Comparison of ENCODE assay signal across 18 cellular contexts in genomic region chr9:107727113-107727780, GRCh38.
DNase-seq lines count a peak whose midpoint lies in the region; ATAC-seq, FAIRE-seq and TF ChIP-seq lines count a peak whose summit lies in the region.
"Had no signal": no experiment of that assay in that cellular context is flagged by ENCODE, and none has a peak within 500 bp of the region (broad histone marks: within the 10 kb centered on the region; RNA-seq: fewer than 3 reads in every experiment).

No MANE protein-coding gene starts in this region.

- H3K4me3 ChIP-seq in SK-N-SH (ENCODE audit: low read depth in 2 of 2, low read length in 1 of 2) = no peak overlapping the region
- no peak overlapping the region for H3K4me3 ChIP-seq in fibroblast of lung (replicated peaks in 1 of 4; ENCODE audit: control extremely low read depth in 1 of 4, insufficient read depth in 1 of 4, low read depth in 3 of 4, low read length in 4 of 4)
- H3K4me3 ChIP-seq in skeletal muscle tissue (ENCODE audit: low read length in 3 of 3) = no peak overlapping the region

- H3K79me2 ChIP-seq in SK-N-SH (ENCODE audit: insufficient read depth) = no peaks in the 10 kb centered on the region
- no peaks in the 10 kb centered on the region for H3K79me2 ChIP-seq in fibroblast of lung (ENCODE audit: control insufficient read depth, insufficient read depth, low read length)

- no peak for TF ChIP-seq RAD21 in SK-N-SH (IDR thresholded peaks at IDR 0.05; ENCODE audit: low read length)

- WGBS in SK-N-SH (ENCODE audit: low lambda C conversion rate) = 33% methylated on average over 5 of the region's 5 CpGs

- H3K36me3 ChIP-seq in SK-N-SH (replicated peaks in 1 of 2; ENCODE audit: control insufficient read depth in 1 of 2, insufficient read depth in 2 of 2, low read length in 1 of 2) (no peaks in the 10 kb centered on the region), fibroblast of lung (ENCODE audit: control insufficient read depth, insufficient read depth, low read length) (no peaks in the 10 kb centered on the region), skeletal muscle tissue (ENCODE audit: control insufficient read depth in 3 of 3, insufficient read depth in 3 of 3, low read length in 3 of 3) (no peaks in the 10 kb centered on the region)

- CTCF ChIA-PET in SK-N-SH (lab: Yijun Ruan, JAX) = interaction anchor here (1.2 kb wide), 1 partner anchor 11 kb away, joined by 3 read pairs; no protein-coding TSS in a partner anchor

- DNase-seq in ELR (ENCODE audit: low read depth) = peak; percentile 45
- DNase-seq in SK-N-SH = no peak
- DNase-seq in fibroblast of lung (ENCODE audit: low read depth in 2 of 2) = peak; percentile 31 to 63
- DNase-seq in DMS 273 treated with DMSO at 0.1 percent for 48 hours (lab: John Stamatoyannopoulos, UW) = no peak
- DNase-seq in GM19239 (ENCODE audit: insufficient read length, low spot score) = no peak
- DNase-seq in retina = no peak
- DNase-seq: activated CD4-positive, alpha-beta T cell treated with anti-CD3 and anti-CD28 coated beads for 1 hour; activated effector memory CD4-positive, alpha-beta T cell treated with Interleukin-2 at 50 U/mL for 16 hours; amygdala; COR-L47; Kasumi-1; midbrain; NCI-H1105 treated with DMSO at 0.1 percent for 48 hours; NCI-H524 treated with DMSO at 0.1 percent for 48 hours; SHP77 treated with DMSO at 0.1 percent for 48 hours; stimulated activated naive CD4-positive, alpha-beta T cell treated with Interleukin-2 at 50 U/mL for 16 hours had no signal

- H3K27me3 ChIP-seq in SK-N-SH (ENCODE audit: insufficient read depth) (peaks cover under 1% of the 10 kb centered on the region; the same call in 1 of the 2 replicates), fibroblast of lung (ENCODE audit: control insufficient read depth, insufficient read depth, low read length) (no peaks in the 10 kb centered on the region), skeletal muscle tissue (ENCODE audit: control insufficient read depth in 3 of 3, insufficient read depth in 3 of 3, low read length in 3 of 3) (no peaks in the 10 kb centered on the region)

- POLR2A ChIA-PET in SK-N-SH (lab: Yijun Ruan, JAX) = no interaction called here

- H3K9me2 ChIP-seq in SK-N-SH = no peaks in the 10 kb centered on the region

- H3K4me2 ChIP-seq in SK-N-SH (peak overlapping the region; percentile 55), fibroblast of lung (ENCODE audit: extremely low read depth, insufficient read depth, low read length) (peak overlapping the region; percentile 58)

- peak overlapping the region; percentile 52 for H2AFZ ChIP-seq in SK-N-SH (ENCODE audit: low read depth)
- peak overlapping the region; percentile 79 for H2AFZ ChIP-seq in fibroblast of lung (ENCODE audit: low read length)

- peak overlapping the region; percentile 10; the same call in 1 of the 2 replicates for H3K9ac ChIP-seq in SK-N-SH
- no peak overlapping the region for H3K9ac ChIP-seq in fibroblast of lung (ENCODE audit: insufficient read depth, low read length)
- no peak overlapping the region for H3K9ac ChIP-seq in skeletal muscle tissue (ENCODE audit: low read depth in 1 of 3, low read length in 3 of 3)

- no peak for TF ChIP-seq EP300 in SK-N-SH (IDR thresholded peaks at IDR 0.05; ENCODE audit: borderline replicate concordance in 1 of 2, low read depth in 1 of 2, low read length in 1 of 2)

- TF ChIP-seq CTCF in SK-N-SH (IDR thresholded peaks at IDR 0.05) = no peak
- TF ChIP-seq CTCF in fibroblast of lung (conservative IDR thresholded peaks at IDR 0.05 in 1 of 2, IDR thresholded peaks at IDR 0.05 in 1 of 2; ENCODE audit: low read depth in 1 of 2, low read length in 2 of 2) = no peak

- FAIRE-seq in GM19239 (lab: Jason Lieb, UNC) = no peak

- H3K27ac ChIP-seq in SK-N-SH (ENCODE audit: low read depth in 2 of 2, low read length in 1 of 2) = peak overlapping the region in 1 of 2 experiments; percentile 80; a peak in 2 of 4 replicates
- peak overlapping the region; percentile 70 for H3K27ac ChIP-seq in fibroblast of lung (ENCODE audit: insufficient read depth, low read length)
- H3K27ac ChIP-seq in skeletal muscle tissue (ENCODE audit: low read depth, low read length) = peak overlapping the region; percentile 5

- H3K4me1 ChIP-seq in SK-N-SH (ENCODE audit: control insufficient read depth in 1 of 2, insufficient read depth in 2 of 2, low read depth in 1 of 2, low read length in 1 of 2) (no peaks in the 10 kb centered on the region; a peak in 1 of 4 replicates), fibroblast of lung (ENCODE audit: control insufficient read depth, extremely low read depth, insufficient read depth, low read length) (peaks cover 4% of the 10 kb centered on the region), skeletal muscle tissue (ENCODE audit: control insufficient read depth in 3 of 3, insufficient read depth in 3 of 3, low read length in 3 of 3) (peaks cover 0 to 4% (median 1%) of the 10 kb centered on the region in 3 donors)

- no peaks in the 10 kb centered on the region for H4K20me1 ChIP-seq in SK-N-SH (ENCODE audit: insufficient read depth)
- H4K20me1 ChIP-seq in fibroblast of lung (ENCODE audit: control insufficient read depth, extremely low read depth, insufficient read depth, low read length) = no peaks in the 10 kb centered on the region

- H3F3A ChIP-seq in SK-N-SH (replicated peaks; ENCODE audit: insufficient read depth) = peaks cover 14% of the 10 kb centered on the region

- ATAC-seq in HG02759 (IDR thresholded peaks at IDR 0.05; ENCODE audit: unreplicated experiment) = no peak

- H3K9me3 ChIP-seq in SK-N-SH (no peaks in the 10 kb centered on the region), fibroblast of lung (ENCODE audit: control insufficient read depth, insufficient read depth, low read depth, low read length) (no peaks in the 10 kb centered on the region), skeletal muscle tissue (ENCODE audit: control insufficient read depth in 3 of 3, low read length in 3 of 3) (no peaks in the 10 kb centered on the region)

TF ChIP-seq in SK-N-SH, 30 proteins besides CTCF, POLR2A, EP300 and RAD21:
- TF ChIP-seq TAF1 (IDR thresholded peaks at IDR 0.05; ENCODE audit: borderline replicate concordance, low read depth, low read length) = no peak
- no peak for TF ChIP-seq FOXM1 (IDR thresholded peaks at IDR 0.05; ENCODE audit: low read depth)
- TF ChIP-seq USF2 (IDR thresholded peaks at IDR 0.05; ENCODE audit: borderline replicate concordance, low read depth, low read length) = no peak
- TF ChIP-seq, protein P1, sequence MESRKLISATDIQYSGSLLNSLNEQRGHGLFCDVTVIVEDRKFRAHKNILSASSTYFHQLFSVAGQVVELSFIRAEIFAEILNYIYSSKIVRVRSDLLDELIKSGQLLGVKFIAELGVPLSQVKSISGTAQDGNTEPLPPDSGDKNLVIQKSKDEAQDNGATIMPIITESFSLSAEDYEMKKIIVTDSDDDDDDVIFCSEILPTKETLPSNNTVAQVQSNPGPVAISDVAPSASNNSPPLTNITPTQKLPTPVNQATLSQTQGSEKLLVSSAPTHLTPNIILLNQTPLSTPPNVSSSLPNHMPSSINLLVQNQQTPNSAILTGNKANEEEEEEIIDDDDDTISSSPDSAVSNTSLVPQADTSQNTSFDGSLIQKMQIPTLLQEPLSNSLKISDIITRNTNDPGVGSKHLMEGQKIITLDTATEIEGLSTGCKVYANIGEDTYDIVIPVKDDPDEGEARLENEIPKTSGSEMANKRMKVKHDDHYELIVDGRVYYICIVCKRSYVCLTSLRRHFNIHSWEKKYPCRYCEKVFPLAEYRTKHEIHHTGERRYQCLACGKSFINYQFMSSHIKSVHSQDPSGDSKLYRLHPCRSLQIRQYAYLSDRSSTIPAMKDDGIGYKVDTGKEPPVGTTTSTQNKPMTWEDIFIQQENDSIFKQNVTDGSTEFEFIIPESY (IDR thresholded peaks at IDR 0.05; ENCODE audit: borderline replicate concordance, low read depth) = no peak
- TF ChIP-seq FOXJ3 (CRISPR knock-in tag; IDR thresholded peaks at IDR 0.05) = no peak
- TF ChIP-seq TEAD4 (IDR thresholded peaks at IDR 0.05; ENCODE audit: borderline replicate concordance, insufficient read depth) = no peak
- TF ChIP-seq GATA2 (CRISPR knock-in tag; IDR thresholded peaks at IDR 0.05) = no peak
- no peak for TF ChIP-seq TCF12 (IDR thresholded peaks at IDR 0.05)
- no peak for TF ChIP-seq GABPA (IDR thresholded peaks at IDR 0.05; ENCODE audit: low read depth)

Comparison
In these comparisons a context has a peak if more than half of its experiments do, and no peak if none do; other contexts are left out.
1. DNase-seq: peak in ELR (single experiment) and fibroblast of lung (2 of 2); none in SK-N-SH (single experiment), DMS 273 treated with DMSO at 0.1 percent for 48 hours (single experiment), GM19239 (single experiment) and retina (single experiment).